9 cellular contexts compared by ENCODE assay signal in the genomic region with DNA sequence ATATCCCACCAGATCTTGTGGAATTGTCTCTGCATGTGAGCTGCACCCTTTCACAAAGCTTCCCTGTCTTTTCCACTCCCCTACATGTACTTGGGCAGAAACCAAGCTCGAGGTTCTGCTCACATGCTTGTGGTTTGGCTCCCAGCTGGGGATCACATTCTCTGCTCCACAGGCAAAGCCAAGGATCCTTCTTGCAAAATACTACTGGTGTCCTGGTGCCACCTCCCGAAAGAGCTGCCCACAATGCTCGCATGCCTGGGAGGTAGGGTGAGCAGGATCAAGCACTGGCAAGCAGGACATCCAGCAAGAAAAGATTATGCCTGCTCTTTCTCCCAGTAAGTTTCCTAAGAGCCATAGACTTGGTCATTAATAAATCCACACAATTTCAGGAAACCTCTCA. TPM values are rescaled to one million over a fixed set of nuclear protein-coding genes. Genes with fewer than 3 reads are reported as not detected.
A peak's percentile ranks its signal among the peaks of the same experiment; 100 is the strongest.
DNase-seq lines count a peak whose midpoint lies in the region; ATAC-seq lines count a peak whose summit lies in the region.
"Had no signal": no experiment of that assay in that cellular context is flagged by ENCODE, and none has a peak within 500 bp of the region (broad histone marks: within the 10 kb centered on the region; RNA-seq: fewer than 3 reads in every experiment).

No MANE protein-coding gene starts in this region.

- no peak overlapping the region for H3K4me3 ChIP-seq in skeletal muscle tissue (ENCODE audit: low read length in 3 of 3)

- intact Hi-C loops in left ventricle myocardium superior (cut with micrococcal nuclease), result no loop called here

- no peaks in the 10 kb centered on the region for H3K36me3 Mint-ChIP-seq in activated naive CD4-positive, alpha-beta T cell treated with anti-CD3 and anti-CD28 coated beads, Interleukin-2, amount 10 ng/mL, durations not matched to agents 7 days and 5 days
- no peaks in the 10 kb centered on the region for H3K36me3 Mint-ChIP-seq in immature natural killer cell

- H3K4me1 ChIP-seq in skeletal muscle tissue (ENCODE audit: control insufficient read depth in 3 of 3, insufficient read depth in 3 of 3, low read length in 3 of 3), result peaks cover 23 to 32% (median 27%) of the 10 kb centered on the region in 3 donors

- H3K27ac Mint-ChIP-seq in activated naive CD4-positive, alpha-beta T cell treated with anti-CD3 and anti-CD28 coated beads, Interleukin-2, amount 10 ng/mL, durations not matched to agents 7 days and 5 days, result no peak overlapping the region
- H3K27ac Mint-ChIP-seq in immature natural killer cell, result no peak overlapping the region

- CTCF ChIA-PET in activated naive CD4-positive, alpha-beta T cell treated with anti-CD3 and anti-CD28 coated beads, Interleukin-2, amount 10 ng/mL, durations not matched to agents 7 days and 5 days (lab: Charles Lee), result no interaction called here

- no peaks in the 10 kb centered on the region for H3K4me1 Mint-ChIP-seq in activated naive CD4-positive, alpha-beta T cell treated with anti-CD3 and anti-CD28 coated beads, Interleukin-2, amount 10 ng/mL, durations not matched to agents 7 days and 5 days
- no peaks in the 10 kb centered on the region for H3K4me1 Mint-ChIP-seq in immature natural killer cell

- peak; percentile 71 for ATAC-seq in left ventricle myocardium superior
- no peak for ATAC-seq in HG03354 (IDR thresholded peaks at IDR 0.05; ENCODE audit: poor library complexity, severe bottlenecking, unreplicated experiment)

- peak overlapping the region in 2 of 3 donors; percentile 6 to 42 for H3K9ac ChIP-seq in skeletal muscle tissue (ENCODE audit: low read depth in 1 of 3, low read length in 3 of 3)

- no peaks in the 10 kb centered on the region for H3K36me3 ChIP-seq in skeletal muscle tissue (ENCODE audit: control insufficient read depth in 3 of 3, insufficient read depth in 3 of 3, low read length in 3 of 3)

- H3K9me3 Mint-ChIP-seq in activated naive CD4-positive, alpha-beta T cell treated with anti-CD3 and anti-CD28 coated beads, Interleukin-2, amount 10 ng/mL, durations not matched to agents 7 days and 5 days, result no peaks in the 10 kb centered on the region
- peaks cover 0 to 20% (median 8%) of the 10 kb centered on the region in 6 donors for H3K9me3 Mint-ChIP-seq in immature natural killer cell

- H3K4me3 Mint-ChIP-seq in activated naive CD4-positive, alpha-beta T cell treated with anti-CD3 and anti-CD28 coated beads, Interleukin-2, amount 10 ng/mL, durations not matched to agents 7 days and 5 days, result no peak overlapping the region
- no peak overlapping the region for H3K4me3 Mint-ChIP-seq in immature natural killer cell

- peak overlapping the region; percentile 66 for H3K27ac ChIP-seq in skeletal muscle tissue (ENCODE audit: low read depth, low read length)

- no peaks in the 10 kb centered on the region for H3K9me3 ChIP-seq in skeletal muscle tissue (ENCODE audit: control insufficient read depth in 3 of 3, low read length in 3 of 3)

- H3K27me3 Mint-ChIP-seq in activated naive CD4-positive, alpha-beta T cell treated with anti-CD3 and anti-CD28 coated beads, Interleukin-2, amount 10 ng/mL, durations not matched to agents 7 days and 5 days, result no peaks in the 10 kb centered on the region
- peaks cover 0 to 1% (median 0%) of the 10 kb centered on the region in 3 donors for H3K27me3 Mint-ChIP-seq in immature natural killer cell (ENCODE audit: low read depth in 3 of 3)

- no peaks in the 10 kb centered on the region for H3K27me3 ChIP-seq in skeletal muscle tissue (ENCODE audit: control insufficient read depth in 3 of 3, insufficient read depth in 3 of 3, low read length in 3 of 3)

- peak; percentile 98 for DNase-seq in H4 (ENCODE audit: low spot score)
- peak; percentile 59 for DNase-seq in amniotic epithelial cell (ENCODE audit: low read depth)
- peak; percentile 76 for DNase-seq in left ventricle myocardium superior
- no peak for DNase-seq in activated naive CD4-positive, alpha-beta T cell treated with anti-CD3 and anti-CD28 coated beads, Interleukin-2, amount 10 ng/mL, durations not matched to agents 7 days and 5 days
- no peak for DNase-seq in immature natural killer cell
- DNase-seq in activated CD4-positive, CD25-positive, alpha-beta regulatory T cell treated with anti-CD3 and anti-CD28 coated beads, Interleukin-2, amount 50 U/mL, for 72 hours, result no peak
- DNase-seq: activated T-cell treated with anti-CD3 and anti-CD28 coated beads, Interleukin-2, amount 50 U/mL, for 48 hours had no signal

RNA-seq across cellular contexts. Expression of gene PPARGC1A, which starts 45.1 kb away (rescaled TPM):
- total RNA-seq in H4 (2014; rRNA removed; shearing (Covaris generic)), result 0.94 and 2.4 TPM in 2 replicates
- 97.2 TPM for total RNA-seq in left ventricle myocardium superior
- total RNA-seq in skeletal muscle tissue, result 12.5 TPM
- not detected for polyA plus RNA-seq in immature natural killer cell

Comparison
In these comparisons a context has a peak if more than half of its experiments do, and no peak if none do; other contexts are left out.
1. DNase-seq: peak in H4 (single experiment), amniotic epithelial cell (single experiment) and left ventricle myocardium superior (single experiment); none in activated naive CD4-positive, alpha-beta T cell treated with anti-CD3 and anti-CD28 coated beads, Interleukin-2, amount 10 ng/mL, durations not matched to agents 7 days and 5 days (single experiment), immature natural killer cell (0 of 3) and activated CD4-positive, CD25-positive, alpha-beta regulatory T cell treated with anti-CD3 and anti-CD28 coated beads, Interleukin-2, amount 50 U/mL, for 72 hours (single experiment).